Comparison of ENCODE assay signal across 10 cellular contexts in genomic region chr4:174538123-174538875, GRCh38. TPM values are rescaled to one million over a fixed set of nuclear protein-coding genes. Genes with fewer than 3 reads are reported as not detected.
DNase-seq lines count a peak whose midpoint lies in the region; ATAC-seq and TF ChIP-seq lines count a peak whose summit lies in the region.
"Had no signal": no experiment of that assay in that cellular context is flagged by ENCODE, and none has a peak within 500 bp of the region (broad histone marks: within the 10 kb centered on the region; RNA-seq: fewer than 3 reads in every experiment).

No MANE protein-coding gene starts in this region.

- H2AFZ ChIP-seq in MM.1S (ENCODE audit: low read length) = no peak overlapping the region

- no peaks in the 10 kb centered on the region for H3K9me3 Mint-ChIP-seq in activated T-helper 17 cell treated with anti-CD3 and anti-CD28 coated beads, Interleukin-2, amount 50 U/mL, for 72 hours
- no peaks in the 10 kb centered on the region for H3K9me3 Mint-ChIP-seq in CD4-positive, alpha-beta T cell

- H3K4me2 ChIP-seq in MM.1S (ENCODE audit: low read depth, low read length) = no peak overlapping the region

- ATAC-seq in GM19397 (IDR thresholded peaks at IDR 0.05; ENCODE audit: unreplicated experiment) (peak; percentile 96), HG03095 (IDR thresholded peaks at IDR 0.05; ENCODE audit: unreplicated experiment) (peak; percentile 99)
- ATAC-seq in activated T-helper 17 cell treated with anti-CD3 and anti-CD28 coated beads, Interleukin-2, amount 50 U/mL, for 72 hours (replicated peaks) = peak; percentile 92
- no peak for ATAC-seq in CD4-positive, alpha-beta T cell (ENCODE audit: poor library complexity)

- H3F3A ChIP-seq in MM.1S (ENCODE audit: insufficient read depth, low read length) = no peaks in the 10 kb centered on the region

- no peaks in the 10 kb centered on the region for H3K4me1 Mint-ChIP-seq in activated T-helper 17 cell treated with anti-CD3 and anti-CD28 coated beads, Interleukin-2, amount 50 U/mL, for 72 hours
- no peaks in the 10 kb centered on the region for H3K4me1 Mint-ChIP-seq in CD4-positive, alpha-beta T cell (ENCODE audit: low read depth)

- intact Hi-C loops in CD4-positive, alpha-beta T cell (cut with DNase I, micrococcal nuclease) = no loop called here

- no peaks in the 10 kb centered on the region for H3K36me3 Mint-ChIP-seq in activated T-helper 17 cell treated with anti-CD3 and anti-CD28 coated beads, Interleukin-2, amount 50 U/mL, for 72 hours (ENCODE audit: low read depth)
- H3K36me3 Mint-ChIP-seq in CD4-positive, alpha-beta T cell (ENCODE audit: low read depth) = no peaks in the 10 kb centered on the region

- H3K4me1 ChIP-seq in MM.1S (ENCODE audit: low read length) = peaks cover 5% of the 10 kb centered on the region

- H3K27ac ChIP-seq in MM.1S (ENCODE audit: low read length) = no peak overlapping the region
- H3K27ac ChIP-seq in CD4-positive, alpha-beta T cell (ENCODE audit: low read depth, low read length) = no peak overlapping the region
- H3K27ac ChIP-seq: suprapubic skin had no signal

- H3K79me2 ChIP-seq in MM.1S (ENCODE audit: low read length) = no peaks in the 10 kb centered on the region

- H3K4me3 ChIP-seq in GM12864 (ENCODE audit: low read depth, low read length) (no peak overlapping the region), MM.1S (ENCODE audit: low read length) (no peak overlapping the region)
- H3K4me3 ChIP-seq: suprapubic skin had no signal

- H3K27ac Mint-ChIP-seq in activated T-helper 17 cell treated with anti-CD3 and anti-CD28 coated beads, Interleukin-2, amount 50 U/mL, for 72 hours = peak overlapping the region; percentile 82
- no peak overlapping the region for H3K27ac Mint-ChIP-seq in CD4-positive, alpha-beta T cell

- no peaks in the 10 kb centered on the region for H4K20me1 ChIP-seq in MM.1S (ENCODE audit: insufficient read depth, low read length)

- H3K36me3 ChIP-seq in MM.1S (replicated peaks; ENCODE audit: insufficient read depth, low read length) = no peaks in the 10 kb centered on the region
- H3K36me3 ChIP-seq: suprapubic skin had no signal

- TF ChIP-seq CTCF in GM12864 (IDR thresholded peaks at IDR 0.05; ENCODE audit: low read depth, low read length, missing control alignments) = no peak
- no peak for TF ChIP-seq CTCF in MM.1S (IDR thresholded peaks at IDR 0.05; ENCODE audit: low read length)
- TF ChIP-seq CTCF in CD4-positive, alpha-beta T cell (IDR thresholded peaks at IDR 0.05) = no peak

- H3K27me3 Mint-ChIP-seq in activated T-helper 17 cell treated with anti-CD3 and anti-CD28 coated beads, Interleukin-2, amount 50 U/mL, for 72 hours = peaks cover 3% of the 10 kb centered on the region
- no peaks in the 10 kb centered on the region for H3K27me3 Mint-ChIP-seq in CD4-positive, alpha-beta T cell

- CTCF ChIA-PET in CD4-positive, alpha-beta T cell (lab: Charles Lee) = no interaction called here

- no peaks in the 10 kb centered on the region for H3K27me3 ChIP-seq in MM.1S (replicated peaks; ENCODE audit: insufficient read depth, low read length)
- no peaks in the 10 kb centered on the region for H3K27me3 ChIP-seq in CD4-positive, alpha-beta T cell (ENCODE audit: control insufficient read depth, insufficient read depth, low read length)
- H3K27me3 ChIP-seq: suprapubic skin had no signal

- H3K9me2 ChIP-seq in MM.1S (replicated peaks; ENCODE audit: insufficient read depth, low read length) = no peaks in the 10 kb centered on the region

- peak overlapping the region; percentile 41 for H3K4me3 Mint-ChIP-seq in activated T-helper 17 cell treated with anti-CD3 and anti-CD28 coated beads, Interleukin-2, amount 50 U/mL, for 72 hours
- no peak overlapping the region for H3K4me3 Mint-ChIP-seq in CD4-positive, alpha-beta T cell

- DNase-seq in GM12864 (ENCODE audit: low read depth) = peak; percentile 67
- DNase-seq in NCI-H226 = no peak
- DNase-seq in MM.1S = no peak
- no peak for DNase-seq in CD4-positive, alpha-beta T cell
- DNase-seq in DMS114 treated with DMSO at 0.1 percent for 48 hours (lab: John Stamatoyannopoulos, UW; ENCODE audit: unreplicated experiment) = no peak
- DNase-seq: NCI-H524 had no signal

- POLR2A ChIA-PET in CD4-positive, alpha-beta T cell (lab: Charles Lee) = no interaction called here

- no peaks in the 10 kb centered on the region for H3K9me3 ChIP-seq in MM.1S (replicated peaks; ENCODE audit: insufficient read depth, low read length)
- H3K9me3 ChIP-seq in CD4-positive, alpha-beta T cell (ENCODE audit: control insufficient read depth, low read length) = no peaks in the 10 kb centered on the region
- H3K9me3 ChIP-seq: suprapubic skin had no signal

- H3K9ac ChIP-seq in MM.1S (ENCODE audit: low read length) = no peak overlapping the region

RNA-seq across cellular contexts. Expression of gene HPGD, which starts 16.0 kb away (rescaled TPM):
- total RNA-seq in activated T-helper 17 cell treated with anti-CD3 and anti-CD28 coated beads, Interleukin-2, amount 50 U/mL, for 72 hours = 10 to 100 TPM; 11.5 to 43.8 TPM
- total RNA-seq in CD4-positive, alpha-beta T cell = 10 to 100 TPM in 1 of 2 experiments, 1 to 10 TPM in 1; 9.3 to 10.4 TPM
